In the genomic region with DNA sequence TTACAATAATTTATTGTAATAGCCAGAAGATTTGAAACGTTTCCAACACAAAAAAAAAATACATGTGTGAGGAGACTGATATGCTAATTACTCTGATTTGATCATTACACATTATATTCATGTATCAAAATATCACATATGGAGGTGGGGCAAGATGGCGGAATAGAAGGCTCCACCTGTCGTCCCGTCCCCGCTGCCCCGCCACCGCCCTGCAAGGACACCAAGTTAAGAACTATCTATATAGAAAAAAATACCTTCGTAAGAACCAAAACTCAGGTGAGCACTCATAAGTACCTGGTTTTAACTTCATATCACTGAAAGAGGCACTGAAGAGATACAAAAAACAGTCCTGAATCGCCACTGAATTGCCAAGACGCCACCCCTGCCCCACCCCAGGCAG, we compare ENCODE assay signal across 28 cellular contexts.
"Had no signal": no experiment of that assay in that cellular context is flagged by ENCODE, and none has a peak within 500 bp of the region (broad histone marks: within the 10 kb centered on the region; RNA-seq: fewer than 3 reads in every experiment).

No MANE protein-coding gene starts in this region.

- H3K36me3 Mint-ChIP-seq: stimulated activated effector memory CD8-positive, alpha-beta T cell treated with anti-CD3 and anti-CD28 coated beads, Interleukin-12 subunit alpha, Interleukin-12 subunit beta, amount 100 ng/mL, for 72 hours; stimulated activated memory B cell treated with anti-CD40 and anti-IgM and Interleukin-4, amounts not matched to agents 10 μg/mL and 1 μg/mL and 100 μg/mL, for 72 hours had no signal

- DNase-seq: stimulated activated CD4-positive, alpha-beta T cell treated with anti-CD3 and anti-CD28 coated beads, Interleukin-2, amount 100 ng/mL, for 48 hours; stimulated activated CD4-positive, alpha-beta T cell treated with anti-CD3 and anti-CD28 coated beads, Interleukin-4, amount 100 ng/mL, for 1 hour; stimulated activated CD4-positive, alpha-beta T cell treated with anti-CD3 and anti-CD28 coated beads, Interleukin-4, amount 100 ng/mL, for 24 hours; stimulated activated CD4-positive, alpha-beta T cell treated with anti-CD3 and anti-CD28 coated beads, Interleukin-4, amount 100 ng/mL, for 4 hours; stimulated activated CD8-positive, alpha-beta memory T cell treated with anti-CD3 and anti-CD28 coated beads, Interleukin-4, amount 100 ng/mL, for 48 hours; stimulated activated naive B cell treated with anti-CD40 and anti-IgM and Interleukin-4, amounts not matched to agents 10 μg/mL and 1 μg/mL and 100 μg/mL, for 72 hours; stimulated activated naive CD4-positive, alpha-beta T cell; stimulated activated naive CD4-positive, alpha-beta T cell treated with Interleukin-2 at 50 U/mL for 16 hours; stimulated activated naive CD8-positive, alpha-beta T cell treated with anti-CD3 and anti-CD28 coated beads, Interleukin-15, amount 100 ng/mL, for 72 hours; stimulated activated naive CD8-positive, alpha-beta T cell treated with anti-CD3 and anti-CD28 coated beads, Interleukin-15, Interleukin-2, amounts not matched to agents 100 U/mL and 50 U/mL, for 24 hours; stomach; substantia nigra; testis; thyroid gland; tibial artery; transverse colon; trophoblast cell; upper lobe of right lung; uterus had no signal

- H3K4me1 Mint-ChIP-seq: stimulated activated effector memory CD8-positive, alpha-beta T cell treated with anti-CD3 and anti-CD28 coated beads, Interleukin-12 subunit alpha, Interleukin-12 subunit beta, amount 100 ng/mL, for 72 hours; stimulated activated memory B cell treated with anti-CD40 and anti-IgM and Interleukin-4, amounts not matched to agents 10 μg/mL and 1 μg/mL and 100 μg/mL, for 72 hours; stimulated activated naive B cell treated with anti-CD40 and anti-IgM and Interleukin-4, amounts not matched to agents 10 μg/mL and 1 μg/mL and 100 μg/mL, for 72 hours; stimulated activated naive CD8-positive, alpha-beta T cell treated with anti-CD3 and anti-CD28 coated beads, Interleukin-15, amount 100 ng/mL, for 72 hours had no signal

- H3K4me3 Mint-ChIP-seq: stimulated activated effector memory CD8-positive, alpha-beta T cell treated with anti-CD3 and anti-CD28 coated beads, Interleukin-12 subunit alpha, Interleukin-12 subunit beta, amount 100 ng/mL, for 72 hours; stimulated activated memory B cell treated with anti-CD40 and anti-IgM and Interleukin-4, amounts not matched to agents 10 μg/mL and 1 μg/mL and 100 μg/mL, for 72 hours; stimulated activated naive B cell treated with anti-CD40 and anti-IgM and Interleukin-4, amounts not matched to agents 10 μg/mL and 1 μg/mL and 100 μg/mL, for 72 hours; stimulated activated naive CD8-positive, alpha-beta T cell treated with anti-CD3 and anti-CD28 coated beads, Interleukin-15, amount 100 ng/mL, for 72 hours; stimulated activated naive CD8-positive, alpha-beta T cell treated with anti-CD3 and anti-CD28 coated beads, Interleukin-15, Interleukin-2, amounts not matched to agents 100 ng/mL and 50 ng/mL, for 24 hours; type B pancreatic cell had no signal

- H3K4me3 ChIP-seq: stomach, suprapubic skin, testis, thoracic aorta, thyroid gland, tibial artery, tibial nerve, transverse colon, upper lobe of left lung, upper lobe of right lung, uterus, vagina had no signal

- H3K27me3 ChIP-seq: stomach, suprapubic skin, testis, thyroid gland, tibial artery, tibial nerve, transverse colon, upper lobe of left lung, upper lobe of right lung, uterus, vagina had no signal

- H3K27me3 Mint-ChIP-seq: stimulated activated memory B cell treated with anti-CD40 and anti-IgM and Interleukin-4, amounts not matched to agents 10 μg/mL and 1 μg/mL and 100 μg/mL, for 72 hours; stimulated activated naive B cell treated with anti-CD40 and anti-IgM and Interleukin-4, amounts not matched to agents 10 μg/mL and 1 μg/mL and 100 μg/mL, for 72 hours; stimulated activated naive CD8-positive, alpha-beta T cell treated with anti-CD3 and anti-CD28 coated beads, Interleukin-15, amount 100 ng/mL, for 72 hours; stimulated activated naive CD8-positive, alpha-beta T cell treated with anti-CD3 and anti-CD28 coated beads, Interleukin-15, Interleukin-2, amounts not matched to agents 100 ng/mL and 50 ng/mL, for 24 hours; type B pancreatic cell had no signal

- H3K27ac Mint-ChIP-seq: stimulated activated effector memory CD8-positive, alpha-beta T cell treated with anti-CD3 and anti-CD28 coated beads, Interleukin-12 subunit alpha, Interleukin-12 subunit beta, amount 100 ng/mL, for 72 hours; stimulated activated memory B cell treated with anti-CD40 and anti-IgM and Interleukin-4, amounts not matched to agents 10 μg/mL and 1 μg/mL and 100 μg/mL, for 72 hours; stimulated activated naive B cell treated with anti-CD40 and anti-IgM and Interleukin-4, amounts not matched to agents 10 μg/mL and 1 μg/mL and 100 μg/mL, for 72 hours; stimulated activated naive CD8-positive, alpha-beta T cell treated with anti-CD3 and anti-CD28 coated beads, Interleukin-15, amount 100 ng/mL, for 72 hours; stimulated activated naive CD8-positive, alpha-beta T cell treated with anti-CD3 and anti-CD28 coated beads, Interleukin-15, Interleukin-2, amounts not matched to agents 100 ng/mL and 50 ng/mL, for 24 hours; type B pancreatic cell had no signal

- H3K9me3 ChIP-seq: stomach, suprapubic skin, testis, thoracic aorta, thyroid gland, tibial artery, tibial nerve, transverse colon, upper lobe of left lung, upper lobe of right lung, uterus, vagina had no signal

- H3K4me1 ChIP-seq: stomach, suprapubic skin, testis, thyroid gland, tibial nerve, transverse colon, upper lobe of left lung, upper lobe of right lung, uterus, vagina had no signal

- H3K9me3 Mint-ChIP-seq: stimulated activated effector memory CD8-positive, alpha-beta T cell treated with anti-CD3 and anti-CD28 coated beads, Interleukin-12 subunit alpha, Interleukin-12 subunit beta, amount 100 ng/mL, for 72 hours; stimulated activated memory B cell treated with anti-CD40 and anti-IgM and Interleukin-4, amounts not matched to agents 10 μg/mL and 1 μg/mL and 100 μg/mL, for 72 hours; stimulated activated naive B cell treated with anti-CD40 and anti-IgM and Interleukin-4, amounts not matched to agents 10 μg/mL and 1 μg/mL and 100 μg/mL, for 72 hours; stimulated activated naive CD8-positive, alpha-beta T cell treated with anti-CD3 and anti-CD28 coated beads, Interleukin-15, amount 100 ng/mL, for 72 hours; stimulated activated naive CD8-positive, alpha-beta T cell treated with anti-CD3 and anti-CD28 coated beads, Interleukin-15, Interleukin-2, amounts not matched to agents 100 ng/mL and 50 ng/mL, for 24 hours; type B pancreatic cell had no signal

- H3K36me3 ChIP-seq: suprapubic skin, thoracic aorta, thyroid gland, transverse colon, upper lobe of right lung, uterus, vagina had no signal

- ATAC-seq: stimulated activated effector memory CD8-positive, alpha-beta T cell treated with anti-CD3 and anti-CD28 coated beads, Interleukin-12 subunit alpha, Interleukin-12 subunit beta, amount 100 ng/mL, for 72 hours; stimulated activated naive B cell treated with anti-CD40 and anti-IgM and Interleukin-4, amounts not matched to agents 10 μg/mL and 1 μg/mL and 100 μg/mL, for 72 hours; stimulated activated naive CD8-positive, alpha-beta T cell treated with anti-CD3 and anti-CD28 coated beads, Interleukin-15, amount 100 ng/mL, for 72 hours; stimulated activated naive CD8-positive, alpha-beta T cell treated with anti-CD3 and anti-CD28 coated beads, Interleukin-15, Interleukin-2, amounts not matched to agents 100 U/mL and 50 U/mL, for 24 hours; upper lobe of right lung had no signal

- H3K27ac ChIP-seq: stomach, suprapubic skin, testis, thoracic aorta, thyroid gland, tibial artery, tibial nerve, transverse colon, upper lobe of left lung, upper lobe of right lung, uterus, vagina had no signal
